ENCODE assay signal across 20 cellular contexts in genomic region chr2:4445821-4446220, GRCh38.
DNase-seq lines count a peak whose midpoint lies in the region; ATAC-seq, FAIRE-seq and TF ChIP-seq lines count a peak whose summit lies in the region.
"Had no signal": no experiment of that assay in that cellular context is flagged by ENCODE, and none has a peak within 500 bp of the region (broad histone marks: within the 10 kb centered on the region; RNA-seq: fewer than 3 reads in every experiment).

No MANE protein-coding gene starts in this region.

- FAIRE-seq in bronchial epithelial cell (lab: Jason Lieb, UNC): no peak
- FAIRE-seq: HTR-8/SVneo had no signal

- H3K4me1 Mint-ChIP-seq in activated T-cell treated with anti-CD3 and anti-CD28 coated beads, Interleukin-2, amount 50 U/mL, for 4 hours (ENCODE audit: low read depth): no peaks in the 10 kb centered on the region

- H3K4me3 ChIP-seq in bronchial epithelial cell (ENCODE audit: low read depth, low read length): no peak overlapping the region

- H3K9me3 Mint-ChIP-seq in activated T-cell treated with anti-CD3 and anti-CD28 coated beads, Interleukin-2, amount 50 U/mL, for 4 hours: peaks cover 8% of the 10 kb centered on the region

- intact Hi-C loops in cardiac septum (cut with DNase I): no loop called here

- ATAC-seq in activated T-cell treated with anti-CD3 and anti-CD28 coated beads, Interleukin-2, amount 50 U/mL, for 4 hours: no peak
- ATAC-seq: CD8-positive, alpha-beta T cell; PC-3 had no signal

- DNase-seq in NCI-H146 (lab: John Stamatoyannopoulos, UW) (peak; percentile 15), NCI-H146 treated with DMSO at 0.1 percent for 48 hours (lab: John Stamatoyannopoulos, UW; ENCODE audit: unreplicated experiment) (no peak), DMS79 treated with DMSO at 0.1 percent for 48 hours (lab: John Stamatoyannopoulos, UW) (peak; percentile 28), NCI-H2227 (lab: John Stamatoyannopoulos, UW; ENCODE audit: unreplicated experiment) (peak; percentile 11), bronchial epithelial cell (ENCODE audit: low read depth) (peak; percentile 1), NCI-H226 (no peak), cardiac septum (ENCODE audit: low spot score) (no peak)
- no peak for DNase-seq in activated T-cell treated with anti-CD3 and anti-CD28 coated beads, Interleukin-2, amount 50 U/mL, for 4 hours
- DNase-seq: 8988T; C1 segment of cervical spinal cord; Calu3; CD8-positive, alpha-beta T cell; DMS153; NCI-H1092 treated with DMSO at 0.1 percent for 48 hours; NCI-H1436 treated with DMSO at 0.1 percent for 48 hours; NCI-H2029 treated with DMSO at 0.1 percent for 48 hours; NCI-H446 treated with DMSO at 0.1 percent for 48 hours; PC-3; Right ventricle myocardium superior had no signal

- no peaks in the 10 kb centered on the region for H3K27me3 ChIP-seq in bronchial epithelial cell (ENCODE audit: control insufficient read depth, insufficient read depth, low read length)

- no peak for TF ChIP-seq CTCF in bronchial epithelial cell (IDR thresholded peaks at IDR 0.05; ENCODE audit: insufficient read depth, low read length, severe bottlenecking)

- H3K36me3 ChIP-seq in bronchial epithelial cell (ENCODE audit: control insufficient read depth, insufficient read depth, low read length): no peaks in the 10 kb centered on the region

- H3K27me3 Mint-ChIP-seq in activated T-cell treated with anti-CD3 and anti-CD28 coated beads, Interleukin-2, amount 50 U/mL, for 4 hours (ENCODE audit: low read depth): no peaks in the 10 kb centered on the region

- H3K4me3 Mint-ChIP-seq in activated T-cell treated with anti-CD3 and anti-CD28 coated beads, Interleukin-2, amount 50 U/mL, for 4 hours: no peak overlapping the region
- H3K4me3 Mint-ChIP-seq: CD8-positive, alpha-beta T cell had no signal

- H3K36me3 Mint-ChIP-seq in activated T-cell treated with anti-CD3 and anti-CD28 coated beads, Interleukin-2, amount 50 U/mL, for 4 hours (ENCODE audit: insufficient read depth): no peaks in the 10 kb centered on the region
- H3K36me3 Mint-ChIP-seq: CD8-positive, alpha-beta T cell had no signal

Comparison
In these comparisons a context has a peak if more than half of its experiments do, and no peak if none do; other contexts are left out.
1. DNase-seq: peak in NCI-H146 (single experiment), DMS79 treated with DMSO at 0.1 percent for 48 hours (single experiment), NCI-H2227 (single experiment) and bronchial epithelial cell (single experiment); none in NCI-H146 treated with DMSO at 0.1 percent for 48 hours (single experiment), activated T-cell treated with anti-CD3 and anti-CD28 coated beads, Interleukin-2, amount 50 U/mL, for 4 hours (single experiment), NCI-H226 (single experiment) and cardiac septum (single experiment).